Comparison of ENCODE assay signal across 8 cellular contexts in the genomic region with DNA sequence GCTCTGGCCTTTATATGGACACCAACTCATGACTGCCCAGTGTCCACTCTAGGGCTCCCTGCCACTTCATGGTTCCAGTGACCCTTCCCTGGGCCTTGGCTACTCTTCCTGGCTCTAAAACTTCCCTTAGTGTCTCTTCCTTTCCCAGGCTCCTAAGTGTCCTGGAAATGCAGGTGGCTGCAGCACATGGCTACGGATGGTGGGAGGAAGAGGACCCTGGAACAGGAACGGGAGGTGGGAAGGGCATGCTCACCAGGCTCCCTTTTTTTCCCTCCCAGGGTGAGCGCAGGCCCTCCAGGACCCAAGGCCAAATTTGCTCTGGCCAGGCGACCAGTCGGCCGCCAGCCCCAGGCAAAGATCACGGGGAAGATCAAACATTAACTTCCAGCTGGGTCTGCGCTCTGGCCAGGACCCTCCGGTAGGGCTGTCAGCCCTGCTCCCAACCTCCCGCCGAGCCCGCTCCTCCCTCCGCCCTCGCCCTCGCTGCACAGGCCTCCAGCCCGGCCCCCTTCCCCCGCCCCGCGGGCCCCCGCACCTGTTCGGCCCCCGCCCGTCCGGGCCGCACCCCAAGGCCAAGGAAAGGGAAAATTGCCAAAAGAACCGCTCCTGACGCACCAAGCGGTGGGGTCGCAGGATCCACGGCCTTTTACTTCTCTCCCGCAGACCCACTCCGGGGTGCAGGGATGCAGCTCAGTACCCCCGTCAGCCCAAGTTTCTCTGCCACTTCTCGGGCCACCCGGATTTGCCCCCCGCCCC. TPM values are rescaled to one million over a fixed set of nuclear protein-coding genes. Genes with fewer than 3 reads are reported as not detected.
DNase-seq lines count a peak whose midpoint lies in the region; ATAC-seq and TF ChIP-seq lines count a peak whose summit lies in the region.

No MANE protein-coding gene starts in this region.

- intact Hi-C loops in esophagus muscularis mucosa (cut with DNase I), result loop anchor here (10.0 kb wide), 1 partner anchor 61 kb away; a partner anchor contains a TSS

- H3K9me3 ChIP-seq in SJCRH30 (replicated peaks) (no peaks in the 10 kb centered on the region), esophagus muscularis mucosa (no peaks in the 10 kb centered on the region)

- WGBS in esophagus muscularis mucosa, result 27% methylated on average over 6 of the region's 36 CpGs

- H3K27me3 ChIP-seq in SJCRH30 (no peaks in the 10 kb centered on the region), esophagus muscularis mucosa (no peaks in the 10 kb centered on the region)

- no peak for TF ChIP-seq POLR2A in esophagus muscularis mucosa (IDR thresholded peaks at IDR 0.05; ENCODE audit: low read depth)

- no peak for TF ChIP-seq CTCF in AG09309 (IDR thresholded peaks at IDR 0.05; ENCODE audit: control insufficient read depth, insufficient read depth, low read depth, low read length, missing control alignments)
- TF ChIP-seq CTCF in esophagus muscularis mucosa (IDR thresholded peaks at IDR 0.05), result no peak
- no peak for TF ChIP-seq CTCF in omental fat pad (IDR thresholded peaks at IDR 0.05)

- H3K4me1 ChIP-seq in SJCRH30, result peaks cover 21% of the 10 kb centered on the region
- peaks cover 39 to 57% (median 48%) of the 10 kb centered on the region in 4 donors for H3K4me1 ChIP-seq in esophagus muscularis mucosa

- no peaks in the 10 kb centered on the region for H3K36me3 ChIP-seq in SJCRH30
- peaks cover 0 to 9% (median 3%) of the 10 kb centered on the region in 4 donors for H3K36me3 ChIP-seq in esophagus muscularis mucosa

- ATAC-seq in omental fat pad (ENCODE audit: low FRiP score) (peak; percentile 27), HG03045 (IDR thresholded peaks at IDR 0.05; ENCODE audit: unreplicated experiment) (no peak), GM19035 (IDR thresholded peaks at IDR 0.05; ENCODE audit: unreplicated experiment) (no peak)

- DNase-seq in AG09309 (ENCODE audit: low read depth) (no peak), SJCRH30 (peak; percentile 84 to 85), esophagus muscularis mucosa (ENCODE audit: extremely low spot score) (no peak), omental fat pad (ENCODE audit: low spot score) (no peak), NCI-H2029 (lab: John Stamatoyannopoulos, UW) (no peak), MV-4-11 (lab: John Stamatoyannopoulos, UW) (no peak)

- TF ChIP-seq EP300 in esophagus muscularis mucosa (IDR thresholded peaks at IDR 0.05), result no peak

- H3K4me3 ChIP-seq in AG09309 (ENCODE audit: control insufficient read depth, low read depth, low read length), result peak overlapping the region; percentile 47
- peak overlapping the region; percentile 48 for H3K4me3 ChIP-seq in SJCRH30
- H3K4me3 ChIP-seq in esophagus muscularis mucosa, result peak overlapping the region; percentile 63 to 77 (median 70)

- H3K27ac ChIP-seq in SJCRH30 (peak overlapping the region; percentile 5), esophagus muscularis mucosa (replicated peaks in 1 of 4) (peak overlapping the region; percentile 81 to 89 (median 85))

RNA-seq across cellular contexts. Expression of a gene that starts 1.0 kb away (rescaled TPM):
- 0.10 TPM in 1 of 2 replicates, not detected in the other for total RNA-seq in SJCRH30 (2014; rRNA removed; shearing (Covaris generic))
- total RNA-seq in esophagus muscularis mucosa (10 to 100 TPM; 16.7 to 24.1 (median 20.9) TPM), omental fat pad (10 to 100 TPM in 1 of 4 donors, 1 to 10 TPM in 3; 5.0 to 13.2 (median 7.5) TPM)

RNA-seq across cellular contexts. Expression of a gene that starts 54.0 kb away (rescaled TPM):
- 13.8 and 15.8 TPM in 2 replicates for total RNA-seq in SJCRH30 (2014; rRNA removed; shearing (Covaris generic))
- total RNA-seq in esophagus muscularis mucosa (10 to 100 TPM; 13.7 to 36.8 (median 16.4) TPM), omental fat pad (10 to 100 TPM; 16.7 to 24.0 (median 18.4) TPM)

Comparison
In these comparisons a context has a peak if more than half of its experiments do, and no peak if none do; other contexts are left out.
1. DNase-seq: peak in SJCRH30 (2 of 2); none in AG09309 (single experiment), esophagus muscularis mucosa (single experiment), omental fat pad (single experiment), NCI-H2029 (single experiment) and MV-4-11 (single experiment).
2. Peak in every context shown above with its lines, with median percentiles within 50 percentile points of each other: H3K4me3 ChIP-seq.